Comparison of ENCODE assay signal across 8 cellular contexts in genomic region chr12:26937863-26938659, GRCh38. TPM values are rescaled to one million over a fixed set of nuclear protein-coding genes. Genes with fewer than 3 reads are reported as not detected.
DNase-seq lines count a peak whose midpoint lies in the region; ATAC-seq lines count a peak whose summit lies in the region.

Gene FGFR1OP2, plus strand, starts transcription at chr12:26938470. Its CDS starts 15,689 bp downstream, at chr12:26954159.
Gene INTS13, minus strand, starts transcription at chr12:26937981. Its CDS starts 1,178 bp downstream, at chr12:26936803.

- H4K5ac ChIP-seq in mesendoderm (ENCODE audit: low read length): no peak within 1 kb of the TSS

- H3K4me2 ChIP-seq in mesendoderm (ENCODE audit: low read length): peak within 1 kb of the TSS; percentile 64

- peak within 1 kb of the TSS; percentile 78 for H3K56ac ChIP-seq in mesendoderm (ENCODE audit: low read length)

- H3K36me3 Mint-ChIP-seq in activated CD8-positive, alpha-beta memory T cell treated with anti-CD3 and anti-CD28 coated beads, Interleukin-2, amount 10 ng/mL, durations not matched to agents 7 days and 5 days: peaks cover 32% of the 10 kb centered on the region

- peak; percentile 84 for ATAC-seq in GM21381 (IDR thresholded peaks at IDR 0.05; ENCODE audit: unreplicated experiment)
- ATAC-seq in activated CD8-positive, alpha-beta memory T cell treated with anti-CD3 and anti-CD28 coated beads, Interleukin-2, amount 10 ng/mL, durations not matched to agents 7 days and 5 days: peak; percentile 91

- DNase-seq in COR-L47 (lab: John Stamatoyannopoulos, UW) (peak; percentile 89), HUDEP-2 (lab: John Stamatoyannopoulos, UW; ENCODE audit: unreplicated experiment in 76 of 76) (peak; percentile 52 to 99 (median 95)), NT2/D1 (ENCODE audit: low read depth, low spot score) (peak; percentile 100), mesendoderm (peak; percentile 99)
- DNase-seq in activated CD8-positive, alpha-beta memory T cell treated with anti-CD3 and anti-CD28 coated beads, Interleukin-2, amount 10 ng/mL, durations not matched to agents 7 days and 5 days: peak; percentile 99
- peak; percentile 93 for DNase-seq in stimulated activated CD8-positive, alpha-beta memory T cell treated with anti-CD3 and anti-CD28 coated beads, Interleukin-15, amount 100 ng/mL, for 1 hour (ENCODE audit: low read depth)

- H3K36me3 ChIP-seq in NT2/D1 (ENCODE audit: insufficient read depth, insufficient read length, low read length) (peaks cover 30% of the 10 kb centered on the region), endocrine pancreas (ENCODE audit: control insufficient read depth, insufficient read depth, low read length) (no peaks in the 10 kb centered on the region), mesendoderm (ENCODE audit: control insufficient read depth, insufficient read depth, low read length) (no peaks in the 10 kb centered on the region)

- CTCF ChIA-PET in activated CD8-positive, alpha-beta memory T cell treated with anti-CD3 and anti-CD28 coated beads, Interleukin-2, amount 10 ng/mL, durations not matched to agents 7 days and 5 days (lab: Charles Lee): interaction anchor here (0.8 to 1.0 kb wide), 2 partner anchors 104 to 369 kb away, joined by 3 to 4 read pairs; partner anchors contain the start of gene ITPR2

- H4K8ac ChIP-seq in mesendoderm (ENCODE audit: low read depth, low read length): no peak within 1 kb of the TSS

- no peaks in the 10 kb centered on the region for H3K9me3 Mint-ChIP-seq in activated CD8-positive, alpha-beta memory T cell treated with anti-CD3 and anti-CD28 coated beads, Interleukin-2, amount 10 ng/mL, durations not matched to agents 7 days and 5 days (ENCODE audit: low read depth)

- H3K23ac ChIP-seq in mesendoderm (ENCODE audit: low read length): no peak within 1 kb of the TSS

- H3K4ac ChIP-seq in mesendoderm (ENCODE audit: low read depth, low read length): peak within 1 kb of the TSS; percentile 5

- no peak within 1 kb of the TSS for H2AK5ac ChIP-seq in mesendoderm (ENCODE audit: low read length)

- peak within 1 kb of the TSS; percentile 96 for H3K9ac ChIP-seq in NT2/D1 (ENCODE audit: insufficient read length, low read depth)
- H3K9ac ChIP-seq in endocrine pancreas (ENCODE audit: control insufficient read depth, insufficient read depth, low read length): peak within 1 kb of the TSS; percentile 73
- H3K9ac ChIP-seq in mesendoderm (ENCODE audit: low read length): peak within 1 kb of the TSS; percentile 80

- H3K4me1 ChIP-seq in NT2/D1 (ENCODE audit: insufficient read depth, insufficient read length) (no peaks in the 10 kb centered on the region), endocrine pancreas (ENCODE audit: control insufficient read depth, insufficient read depth, low read length) (peaks cover 30% of the 10 kb centered on the region), mesendoderm (ENCODE audit: control insufficient read depth, low read depth, low read length) (no peaks in the 10 kb centered on the region)

- no CpG with 5 or more reads among the region's 66 CpGs for WGBS in mesendoderm (ENCODE audit: extremely low coverage, insufficient coverage, low lambda C conversion rate)

- peak within 1 kb of the TSS; percentile 98 for H3K4me3 Mint-ChIP-seq in activated CD8-positive, alpha-beta memory T cell treated with anti-CD3 and anti-CD28 coated beads, Interleukin-2, amount 10 ng/mL, durations not matched to agents 7 days and 5 days

- peaks cover 19% of the 10 kb centered on the region for H3K79me2 ChIP-seq in mesendoderm (ENCODE audit: control insufficient read depth, insufficient read depth, low read length)

- H3K27ac ChIP-seq in mesendoderm (ENCODE audit: low read depth, low read length): peak within 1 kb of the TSS; percentile 71

- no peak within 1 kb of the TSS for H2BK120ac ChIP-seq in mesendoderm (ENCODE audit: low read depth, low read length)

- H3K9me3 ChIP-seq in NT2/D1 (ENCODE audit: insufficient read depth, low read length) (no peaks in the 10 kb centered on the region), endocrine pancreas (ENCODE audit: control insufficient read depth, low read length) (no peaks in the 10 kb centered on the region)

- H3K18ac ChIP-seq in mesendoderm (ENCODE audit: low read length): peak within 1 kb of the TSS; percentile 42

- peaks cover 48% of the 10 kb centered on the region for H3K4me1 Mint-ChIP-seq in activated CD8-positive, alpha-beta memory T cell treated with anti-CD3 and anti-CD28 coated beads, Interleukin-2, amount 10 ng/mL, durations not matched to agents 7 days and 5 days

- no peaks in the 10 kb centered on the region for H3K27me3 ChIP-seq in NT2/D1 (ENCODE audit: insufficient read depth, insufficient read length)
- H3K27me3 ChIP-seq in endocrine pancreas (ENCODE audit: control insufficient read depth, insufficient read depth, low read length): no peaks in the 10 kb centered on the region
- no peaks in the 10 kb centered on the region for H3K27me3 ChIP-seq in mesendoderm (ENCODE audit: insufficient read depth, low read length, poor library complexity)

- H3K27me3 Mint-ChIP-seq in activated CD8-positive, alpha-beta memory T cell treated with anti-CD3 and anti-CD28 coated beads, Interleukin-2, amount 10 ng/mL, durations not matched to agents 7 days and 5 days: no peaks in the 10 kb centered on the region

- H3K27ac Mint-ChIP-seq in activated CD8-positive, alpha-beta memory T cell treated with anti-CD3 and anti-CD28 coated beads, Interleukin-2, amount 10 ng/mL, durations not matched to agents 7 days and 5 days: peak within 1 kb of the TSS; percentile 97

- H3K4me3 ChIP-seq in NT2/D1 (ENCODE audit: insufficient read length, low read depth): peak within 1 kb of the TSS; percentile 92
- H3K4me3 ChIP-seq in endocrine pancreas (ENCODE audit: control insufficient read depth, insufficient read depth, low read length): peak within 1 kb of the TSS; percentile 94
- H3K4me3 ChIP-seq in mesendoderm (ENCODE audit: low read length): peak within 1 kb of the TSS; percentile 73

- H2BK15ac ChIP-seq in mesendoderm (replicated peaks; ENCODE audit: low read depth): no peak within 1 kb of the TSS

- peaks cover 3% of the 10 kb centered on the region for H3K79me1 ChIP-seq in mesendoderm (ENCODE audit: low read length)

- peak within 1 kb of the TSS; percentile 0 for H2BK5ac ChIP-seq in mesendoderm (ENCODE audit: low read length)

RNA-seq across cellular contexts. Expression of gene FGFR1OP2, which starts in this region (rescaled TPM):
- total RNA-seq in activated CD8-positive, alpha-beta memory T cell treated with anti-CD3 and anti-CD28 coated beads, Interleukin-2, amount 10 ng/mL, durations not matched to agents 7 days and 5 days: 10 to 100 TPM; 76.8 to 78.6 TPM
- 26.2 TPM for polyA plus RNA-seq in mesendoderm (2013, experiment 1 of 2)
- 26.0 TPM for polyA plus RNA-seq in mesendoderm (2013, experiment 2 of 2)

RNA-seq across cellular contexts. Expression of gene INTS13, which starts in this region (rescaled TPM):
- total RNA-seq in activated CD8-positive, alpha-beta memory T cell treated with anti-CD3 and anti-CD28 coated beads, Interleukin-2, amount 10 ng/mL, durations not matched to agents 7 days and 5 days: 10 to 100 TPM; 44.7 to 48.6 TPM
- 38.1 TPM for polyA plus RNA-seq in mesendoderm (2013, experiment 1 of 2)
- polyA plus RNA-seq in mesendoderm (2013, experiment 2 of 2): 46.5 TPM

Comparison
In these comparisons a context has a peak if more than half of its experiments do, and no peak if none do; other contexts are left out.
1. Peak in every context shown above with its lines: DNase-seq, ATAC-seq, H3K4me3 ChIP-seq and H3K27ac ChIP-seq.